Comparison of ENCODE assay signal across 27 cellular contexts in genomic region chr12:15778126-15778525, GRCh38. TPM values are rescaled to one million over a fixed set of nuclear protein-coding genes. Genes with fewer than 3 reads are reported as not detected.
DNase-seq lines count a peak whose midpoint lies in the region; ATAC-seq and TF ChIP-seq lines count a peak whose summit lies in the region.
"Had no signal": no experiment of that assay in that cellular context is flagged by ENCODE, and none has a peak within 500 bp of the region (broad histone marks: within the 10 kb centered on the region; RNA-seq: fewer than 3 reads in every experiment).

No MANE protein-coding gene starts in this region.

- peak overlapping the region; percentile 20; the same call in 1 of the 2 replicates for H3K4me2 ChIP-seq in SK-N-SH
- H3K4me2 ChIP-seq in mammary epithelial cell (ENCODE audit: insufficient read depth, low read depth, low read length) = peak overlapping the region; percentile 18

- H3K27ac Mint-ChIP-seq in endothelial cell (ENCODE audit: unreplicated experiment) = no peak overlapping the region
- H3K27ac Mint-ChIP-seq: activated CD4-positive, alpha-beta memory T cell treated with anti-CD3 and anti-CD28 coated beads for 36 hours; CD4-positive, alpha-beta T cell; type B pancreatic cell had no signal

- H3K9me3 Mint-ChIP-seq in endothelial cell (ENCODE audit: unreplicated experiment) = no peaks in the 10 kb centered on the region
- H3K9me3 Mint-ChIP-seq: activated CD4-positive, alpha-beta memory T cell treated with anti-CD3 and anti-CD28 coated beads for 36 hours; CD4-positive, alpha-beta T cell; type B pancreatic cell had no signal

- H3K4me1 Mint-ChIP-seq in endothelial cell (ENCODE audit: unreplicated experiment) = peaks cover 5% of the 10 kb centered on the region

- dilution Hi-C loops in mammary epithelial cell (cut with HindIII; ENCODE audit: low sequenced_read_pairs) = no loop called here

- intact Hi-C loops in mammary epithelial cell (cut with micrococcal nuclease) (no loop called here), gastrocnemius medialis (cut with DNase I; ENCODE audit: low total_unique reads) (no loop called here), spleen (cut with DNase I; ENCODE audit: low total_unique reads) (no loop called here)

- H3K27ac ChIP-seq in SK-N-SH (ENCODE audit: low read depth in 2 of 2, low read length in 1 of 2) (peak overlapping the region in 1 of 2 experiments; percentile 87; a peak in 1 of 4 replicates), mammary epithelial cell (ENCODE audit: insufficient read depth, low read depth, low read length) (no peak overlapping the region), gastrocnemius medialis (no peak overlapping the region), spleen (no peak overlapping the region)
- H3K27ac ChIP-seq: 22Rv1, adrenal gland, epithelial cell of prostate, sigmoid colon had no signal

- H3K4me1 ChIP-seq in SK-N-SH (ENCODE audit: control insufficient read depth in 1 of 2, insufficient read depth in 2 of 2, low read depth in 1 of 2, low read length in 1 of 2) (peaks cover 0 to 50% of the 10 kb centered on the region in 2 experiments; a peak in 2 of 4 replicates), mammary epithelial cell (ENCODE audit: insufficient read depth, low read length) (peaks cover 32% of the 10 kb centered on the region), gastrocnemius medialis (peaks cover 0 to 7% of the 10 kb centered on the region in 2 donors), spleen (no peaks in the 10 kb centered on the region)

- CTCF ChIA-PET in SK-N-SH (lab: Yijun Ruan, JAX) = no interaction called here
- CTCF ChIA-PET in mammary epithelial cell (lab: Charles Lee; ENCODE audit: low non-redundant PET) = no interaction called here

- POLR2A ChIA-PET in SK-N-SH (lab: Yijun Ruan, JAX) = no interaction called here

- no TSS peak for BruUV-seq in mammary epithelial cell (replicated peaks; lab: Mats Ljungman, UMichigan)

- TF ChIP-seq POLR2A in gastrocnemius medialis (IDR thresholded peaks at IDR 0.05) (no peak), spleen (IDR thresholded peaks at IDR 0.05) (no peak)

- H2AFZ ChIP-seq in SK-N-SH (ENCODE audit: low read depth) = no peak overlapping the region
- no peak overlapping the region for H2AFZ ChIP-seq in mammary epithelial cell (ENCODE audit: low read depth, low read length)

- H4K20me1 ChIP-seq in SK-N-SH (ENCODE audit: insufficient read depth) (no peaks in the 10 kb centered on the region), mammary epithelial cell (ENCODE audit: insufficient read depth, low read length) (no peaks in the 10 kb centered on the region)

- no peaks in the 10 kb centered on the region for H3K27me3 Mint-ChIP-seq in endothelial cell (ENCODE audit: unreplicated experiment)
- H3K27me3 Mint-ChIP-seq: type B pancreatic cell had no signal

- H3K27me3 ChIP-seq in SK-N-SH (ENCODE audit: insufficient read depth) (no peaks in the 10 kb centered on the region), mammary epithelial cell (ENCODE audit: insufficient read depth, low read length) (no peaks in the 10 kb centered on the region), gastrocnemius medialis (no peaks in the 10 kb centered on the region), spleen (replicated peaks in 1 of 7) (peaks cover 0 to 17% (median 0%) of the 10 kb centered on the region in 7 donors)
- H3K27me3 ChIP-seq: adrenal gland, sigmoid colon had no signal

- no peaks in the 10 kb centered on the region for H3K36me3 Mint-ChIP-seq in endothelial cell (ENCODE audit: low read depth, unreplicated experiment)
- H3K36me3 Mint-ChIP-seq: activated CD4-positive, alpha-beta memory T cell treated with anti-CD3 and anti-CD28 coated beads for 36 hours had no signal

- no peaks in the 10 kb centered on the region for H3K9me3 ChIP-seq in SK-N-SH
- no peaks in the 10 kb centered on the region for H3K9me3 ChIP-seq in mammary epithelial cell (replicated peaks; ENCODE audit: insufficient read depth, low read length)
- H3K9me3 ChIP-seq in gastrocnemius medialis = no peaks in the 10 kb centered on the region
- H3K9me3 ChIP-seq in spleen = no peaks in the 10 kb centered on the region
- H3K9me3 ChIP-seq: adrenal gland, sigmoid colon had no signal

- TF ChIP-seq RAD21 in SK-N-SH (IDR thresholded peaks at IDR 0.05; ENCODE audit: low read length) = no peak

- no peak for TF ChIP-seq EP300 in SK-N-SH (IDR thresholded peaks at IDR 0.05; ENCODE audit: borderline replicate concordance in 1 of 2, low read depth in 1 of 2, low read length in 1 of 2)

- peaks cover 36% of the 10 kb centered on the region for H3F3A ChIP-seq in SK-N-SH (replicated peaks; ENCODE audit: insufficient read depth)

- H3K9ac ChIP-seq in SK-N-SH = peak overlapping the region; percentile 18; the same call in 1 of the 2 replicates
- H3K9ac ChIP-seq in mammary epithelial cell (ENCODE audit: insufficient read depth, low read length) = no peak overlapping the region

- TF ChIP-seq CTCF in SK-N-SH (IDR thresholded peaks at IDR 0.05) (no peak), mammary epithelial cell (conservative IDR thresholded peaks at IDR 0.05 in 1 of 2, IDR thresholded peaks at IDR 0.05 in 1 of 2; ENCODE audit: extremely low read depth in 1 of 2, insufficient read depth in 1 of 2, low read depth in 1 of 2, low read length in 2 of 2) (no peak), gastrocnemius medialis (IDR thresholded peaks at IDR 0.05 in 4 of 5, conservative IDR thresholded peaks at IDR 0.05 in 1 of 5) (no peak), endothelial cell (IDR thresholded peaks at IDR 0.05; ENCODE audit: unreplicated experiment) (no peak), spleen (IDR thresholded peaks at IDR 0.05 in 8 of 11, conservative IDR thresholded peaks at IDR 0.05 in 3 of 11) (no peak)

- H3K4me3 ChIP-seq in SK-N-SH (ENCODE audit: low read depth in 2 of 2, low read length in 1 of 2) = no peak overlapping the region
- H3K4me3 ChIP-seq in mammary epithelial cell (replicated peaks in 1 of 3; ENCODE audit: insufficient read depth in 1 of 3, low read depth in 2 of 3, low read length in 3 of 3) = no peak overlapping the region
- no peak overlapping the region for H3K4me3 ChIP-seq in gastrocnemius medialis
- H3K4me3 ChIP-seq in spleen = no peak overlapping the region
- H3K4me3 ChIP-seq: adrenal gland, sigmoid colon had no signal

- ATAC-seq in SK-N-SH treated with all-trans-retinoic acid at 6 μM for 48 hours (no peak), gastrocnemius medialis (no peak), HG02759 (IDR thresholded peaks at IDR 0.05; ENCODE audit: unreplicated experiment) (no peak)

- H3K36me3 ChIP-seq in SK-N-SH (replicated peaks in 1 of 2; ENCODE audit: control insufficient read depth in 1 of 2, insufficient read depth in 2 of 2, low read length in 1 of 2) (peaks cover 0 to 6% of the 10 kb centered on the region in 2 experiments), mammary epithelial cell (ENCODE audit: insufficient read depth, low read length) (no peaks in the 10 kb centered on the region), gastrocnemius medialis (no peaks in the 10 kb centered on the region), spleen (no peaks in the 10 kb centered on the region)
- H3K36me3 ChIP-seq: adrenal gland had no signal

- in situ Hi-C loops in mammary epithelial cell (cut with MboI; ENCODE audit: low sequenced_read_pairs in 2 of 2) = no loop called here
- in situ Hi-C loops in gastrocnemius medialis (cut with MboI; ENCODE audit: low sequenced_read_pairs in 4 of 4) = loop anchor here in 1 of 4 donors (25.0 kb wide), 1 partner anchor 1391 kb away; no protein-coding TSS in a partner anchor

- peaks cover 96% of the 10 kb centered on the region for H3K79me2 ChIP-seq in SK-N-SH (ENCODE audit: insufficient read depth)
- peaks cover 75% of the 10 kb centered on the region for H3K79me2 ChIP-seq in mammary epithelial cell (ENCODE audit: insufficient read depth, low read length)

- no peak overlapping the region for H3K4me3 Mint-ChIP-seq in endothelial cell (ENCODE audit: unreplicated experiment)
- H3K4me3 Mint-ChIP-seq: activated CD4-positive, alpha-beta memory T cell treated with anti-CD3 and anti-CD28 coated beads for 36 hours; CD4-positive, alpha-beta T cell; type B pancreatic cell had no signal

- WGBS in SK-N-SH (ENCODE audit: low lambda C conversion rate) = 30% methylated on average over 3 of the region's 3 CpGs
- WGBS in mammary epithelial cell (ENCODE audit: low coverage, missing lambda C conversion rate) = 29% methylated on average over 3 of the region's 3 CpGs
- WGBS in spleen, 5 donors = 78 to 90% (median 83%) methylated on average over 3 of the region's 3 CpGs

- no peaks in the 10 kb centered on the region for H3K9me2 ChIP-seq in SK-N-SH

- DNase-seq in SK-N-SH (no peak), mammary epithelial cell (peak; percentile 59), kidney tubule cell (ENCODE audit: low spot score) (peak; percentile 75), gastrocnemius medialis (no peak), endothelial cell (ENCODE audit: low spot score) (no peak), spleen (no peak)
- DNase-seq: activated CD4-positive, alpha-beta memory T cell treated with anti-CD3 and anti-CD28 coated beads for 36 hours; activated CD4-positive, CD25-positive, alpha-beta regulatory T cell treated with anti-CD3 and anti-CD28 coated beads, Interleukin-2, amount 50 U/mL, for 72 hours; activated CD8-positive, alpha-beta memory T cell treated with anti-CD3 and anti-CD28 coated beads, Interleukin-2, amount 50 U/mL, for 4 hours; activated naive CD4-positive, alpha-beta T cell treated with Interleukin-2 at 50 U/mL for 16 hours; adrenal gland; CD4-positive, alpha-beta T cell; head of caudate nucleus; islet precursor cell; Kasumi-1; left ventricle myocardium superior; MV-4-11; NCI-H1436 treated with DMSO at 0.1 percent for 48 hours; NCI-H345; Right ventricle myocardium superior; sigmoid colon; stimulated activated naive CD4-positive, alpha-beta T cell had no signal

TF ChIP-seq in SK-N-SH, 30 proteins besides CTCF, POLR2A, EP300 and RAD21 (continues in another document):
- TF ChIP-seq RXRA (IDR thresholded peaks at IDR 0.05; ENCODE audit: borderline replicate concordance, low read depth) = no peak
- no peak for TF ChIP-seq SIN3A (IDR thresholded peaks at IDR 0.05; ENCODE audit: borderline replicate concordance, low read depth, low read length)
- TF ChIP-seq POLR2AphosphoS5 (IDR thresholded peaks at IDR 0.05; ENCODE audit: low read depth, low read length) = no peak

TF ChIP-seq in SK-N-SH treated with all-trans-retinoic acid at 6 μM for 48 hours, 23 proteins besides CTCF, POLR2A, EP300 and RAD21 (continues in another document):
- no peak for TF ChIP-seq ZFP3 (CRISPR knock-in tag; IDR thresholded peaks at IDR 0.05)

RNA-seq across cellular contexts. Expression of gene EPS8, which starts 11.1 kb away (rescaled TPM):
- 18.6 and 19.8 TPM in 2 replicates for polyA plus RNA-seq in SK-N-SH (2012; rRNA removed)
- polyA plus RNA-seq in SK-N-SH (2012; cell fraction: cytosol; rRNA removed) = 16.0 and 20.7 TPM in 2 replicates
- 12.1 and 24.0 TPM in 2 replicates for polyA plus RNA-seq in SK-N-SH (2012; cell fraction: nucleus; rRNA removed)
- total RNA-seq in mammary epithelial cell = 10 to 100 TPM; 28.9 to 51.7 TPM
- polyA plus RNA-seq in mammary epithelial cell = 35.2 TPM
- polyA minus RNA-seq in mammary epithelial cell = 36.3 TPM
- total RNA-seq in gastrocnemius medialis = 10 to 100 TPM; 26.8 to 48.4 (median 32.0) TPM
- total RNA-seq in endothelial cell (ENCODE audit: unreplicated experiment) = 2.7 TPM
- total RNA-seq in spleen = 10 to 100 TPM; 14.2 to 90.5 (median 47.5) TPM
- polyA plus RNA-seq in spleen = 1 to 10 TPM; 4.6 to 6.9 (median 5.5) TPM

Comparison
In these comparisons a context has a peak if more than half of its experiments do, and no peak if none do; other contexts are left out.
1. DNase-seq: peak in mammary epithelial cell (single experiment) and kidney tubule cell (single experiment); none in SK-N-SH (single experiment), gastrocnemius medialis (0 of 2), endothelial cell (single experiment) and spleen (single experiment).